Comparison of ENCODE assay signal across 11 cellular contexts in the genomic region with DNA sequence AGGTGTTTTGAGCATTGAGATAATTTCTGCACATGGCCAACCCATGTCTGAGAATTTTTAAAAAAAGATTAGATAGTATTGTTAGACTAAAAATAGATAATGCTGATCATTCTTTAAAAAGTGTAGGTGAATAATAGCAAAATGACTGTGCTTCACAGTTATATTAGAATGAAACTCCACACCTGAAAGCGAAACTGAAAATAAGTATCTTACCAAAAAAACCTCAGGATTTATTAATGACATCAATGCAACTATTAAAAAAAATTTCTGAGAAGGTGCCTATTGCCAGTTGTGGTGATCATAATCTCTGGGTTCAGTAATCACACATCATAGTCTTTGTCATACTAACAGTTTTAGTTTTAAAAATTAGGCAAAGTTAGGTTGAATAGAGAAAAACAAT. TPM values are rescaled to one million over a fixed set of nuclear protein-coding genes. Genes with fewer than 3 reads are reported as not detected.
A peak's percentile ranks its signal among the peaks of the same experiment; 100 is the strongest.
DNase-seq lines count a peak whose midpoint lies in the region; ATAC-seq and TF ChIP-seq lines count a peak whose summit lies in the region.
"Had no signal": no experiment of that assay in that cellular context is flagged by ENCODE, and none has a peak within 500 bp of the region (broad histone marks: within the 10 kb centered on the region; RNA-seq: fewer than 3 reads in every experiment).

No MANE protein-coding gene starts in this region.

- intact Hi-C loops in heart left ventricle (cut with DNase I), result no loop called here

- no peaks in the 10 kb centered on the region for H3K36me3 ChIP-seq in heart left ventricle
- H3K36me3 ChIP-seq: BLaER1 treated with 17β-estradiol and CSF1 and Interleukin-3, amounts not matched to agents 10 nM and 100 nM had no signal

- H3K4me3 ChIP-seq in GM12864 (ENCODE audit: low read depth, low read length) (no peak overlapping the region), heart left ventricle (no peak overlapping the region)
- H3K4me3 ChIP-seq: BLaER1 treated with 17β-estradiol and CSF1 and Interleukin-3, amounts not matched to agents 10 nM and 100 nM had no signal

- TF ChIP-seq CTCF in GM12864 (IDR thresholded peaks at IDR 0.05; ENCODE audit: low read depth, low read length, missing control alignments), result no peak
- TF ChIP-seq CTCF in heart left ventricle (IDR thresholded peaks at IDR 0.05), result no peak

- DNase-seq in GM12864 (ENCODE audit: low read depth) (peak; percentile 24), DMS153 (lab: John Stamatoyannopoulos, UW) (no peak), heart left ventricle (no peak), NCI-H345 treated with DMSO at 0.1 percent for 48 hours (lab: John Stamatoyannopoulos, UW; ENCODE audit: unreplicated experiment) (no peak)
- no peak for DNase-seq in activated CD4-positive, CD25-positive, alpha-beta regulatory T cell (lab: John Stamatoyannopoulos, UW)
- DNase-seq: NCI-H2029 treated with DMSO at 0.1 percent for 48 hours had no signal

- no peak overlapping the region for H3K27ac ChIP-seq in heart left ventricle
- H3K27ac ChIP-seq: BLaER1 treated with 17β-estradiol and CSF1 and Interleukin-3, amounts not matched to agents 10 nM and 100 nM; neutrophil had no signal

- WGBS in heart left ventricle, 4 donors, result 82 to 91% (median 86%) methylated on average over 1 of the region's 1 CpG

- H3K27me3 ChIP-seq in heart left ventricle, result no peaks in the 10 kb centered on the region
- H3K27me3 ChIP-seq: BLaER1 treated with 17β-estradiol and CSF1 and Interleukin-3, amounts not matched to agents 10 nM and 100 nM; neutrophil had no signal

- ATAC-seq in GM19328 (IDR thresholded peaks at IDR 0.05; ENCODE audit: unreplicated experiment) (peak; percentile 77), HG02763 (IDR thresholded peaks at IDR 0.05; ENCODE audit: unreplicated experiment) (peak; percentile 79), HG03520 (IDR thresholded peaks at IDR 0.05; ENCODE audit: unreplicated experiment) (peak; percentile 78), heart left ventricle (no peak)

- peaks cover 0 to 7% (median 0%) of the 10 kb centered on the region in 12 donors for H3K4me1 ChIP-seq in heart left ventricle

- TF ChIP-seq POLR2A in heart left ventricle (IDR thresholded peaks at IDR 0.05), result no peak

- no peaks in the 10 kb centered on the region for H3K9me3 ChIP-seq in heart left ventricle
- H3K9me3 ChIP-seq: BLaER1 treated with 17β-estradiol and CSF1 and Interleukin-3, amounts not matched to agents 10 nM and 100 nM; neutrophil had no signal

RNA-seq across cellular contexts. Expression of a gene that starts 36.5 kb away (rescaled TPM):
- total RNA-seq in heart left ventricle, result 1 to 10 TPM in 8 of 9 donors, under 1 TPM in 1; 1.00 to 5.8 (median 1.9) TPM
- polyA plus RNA-seq in heart left ventricle, result 1 to 10 TPM in 1 of 2 donors, under 1 TPM in 1; 0.91 to 1.6 TPM

Comparison
In these comparisons a context has a peak if more than half of its experiments do, and no peak if none do; other contexts are left out.
1. ATAC-seq: peak in GM19328 (single experiment), HG02763 (single experiment) and HG03520 (single experiment); none in heart left ventricle (0 of 4).